In genomic region chr18:13553449-13553848, GRCh38 we compare ENCODE assay signal across 22 cellular contexts.
"Had no signal": no experiment of that assay in that cellular context is flagged by ENCODE, and none has a peak within 500 bp of the region (broad histone marks: within the 10 kb centered on the region; RNA-seq: fewer than 3 reads in every experiment).

No MANE protein-coding gene starts in this region.

- H3K27ac ChIP-seq: epithelial cell of prostate, esophagus muscularis mucosa, gastrocnemius medialis, left lung, psoas muscle, sigmoid colon, skin epidermis, stomach, thyroid gland had no signal

- H3K4me3 ChIP-seq: esophagus muscularis mucosa, gastrocnemius medialis, heart right ventricle, left lung, lung, psoas muscle, sigmoid colon, skin epidermis, stomach, thyroid gland had no signal

- H3K9me3 Mint-ChIP-seq: natural killer cell treated with Interleukin-12 subunit alpha and Interleukin-12 subunit beta and Interleukin-15 and Interleukin-18, amount 100 ng/mL, for 72 hours had no signal

- H3K27me3 Mint-ChIP-seq: natural killer cell treated with Interleukin-12 subunit alpha and Interleukin-12 subunit beta and Interleukin-15 and Interleukin-18, amount 100 ng/mL, for 72 hours had no signal

- DNase-seq: effector memory CD4-positive, alpha-beta T cell; gastrocnemius medialis; heart right ventricle; hypothalamus; left lung; mesenchymal stem cell; midbrain; occipital lobe; psoas muscle; retina; sigmoid colon; stimulated activated CD4-positive, alpha-beta T cell treated with anti-CD3 and anti-CD28 coated beads, Interleukin-12 subunit alpha, Interleukin-12 subunit beta, amount 100 ng/mL, for 4 hours; stimulated activated naive CD4-positive, alpha-beta T cell; stomach; substantia nigra; thyroid gland had no signal

- H3K9me3 ChIP-seq: esophagus muscularis mucosa, gastrocnemius medialis, heart right ventricle, left lung, psoas muscle, sigmoid colon, stomach, thyroid gland had no signal

- H3K4me3 Mint-ChIP-seq: natural killer cell treated with Interleukin-12 subunit alpha and Interleukin-12 subunit beta and Interleukin-15 and Interleukin-18, amount 100 ng/mL, for 72 hours; type B pancreatic cell had no signal

- H3K27me3 ChIP-seq: esophagus muscularis mucosa, gastrocnemius medialis, heart right ventricle, left lung, sigmoid colon, stomach, thyroid gland had no signal

- H3K27ac Mint-ChIP-seq: natural killer cell treated with Interleukin-12 subunit alpha and Interleukin-12 subunit beta and Interleukin-15 and Interleukin-18, amount 100 ng/mL, for 72 hours; type B pancreatic cell had no signal

- H3K36me3 ChIP-seq: esophagus muscularis mucosa, gastrocnemius medialis, heart right ventricle, left lung, sigmoid colon, stomach, thyroid gland had no signal

- ATAC-seq: gastrocnemius medialis; left lung; natural killer cell treated with Interleukin-12 subunit alpha and Interleukin-12 subunit beta and Interleukin-15 and Interleukin-18, amount 100 ng/mL, for 72 hours; psoas muscle had no signal

- H3K36me3 Mint-ChIP-seq: natural killer cell treated with Interleukin-12 subunit alpha and Interleukin-12 subunit beta and Interleukin-15 and Interleukin-18, amount 100 ng/mL, for 72 hours; type B pancreatic cell had no signal
